Comparison of ENCODE assay signal across 24 cellular contexts in genomic region chr11:86487670-86488069, GRCh38.
"Had no signal": no experiment of that assay in that cellular context is flagged by ENCODE, and none has a peak within 500 bp of the region (broad histone marks: within the 10 kb centered on the region; RNA-seq: fewer than 3 reads in every experiment).

No MANE protein-coding gene starts in this region.

- H3K4me1 Mint-ChIP-seq: activated B cell treated with CpG ODN at 0.5 μM for 24 hours; activated T-helper 17 cell treated with anti-CD3 and anti-CD28 coated beads, Interleukin-2, amount 50 U/mL, for 72 hours; T-helper 17 cell had no signal

- ATAC-seq: activated T-helper 17 cell treated with anti-CD3 and anti-CD28 coated beads, Interleukin-2, amount 50 U/mL, for 72 hours; T-helper 17 cell had no signal

- H3K9me3 Mint-ChIP-seq: activated B cell treated with CpG ODN at 0.5 μM for 24 hours; activated naive CD4-positive, alpha-beta T cell treated with anti-CD3 and anti-CD28 coated beads for 36 hours; activated T-helper 17 cell treated with anti-CD3 and anti-CD28 coated beads, Interleukin-2, amount 50 U/mL, for 72 hours; central memory CD8-positive, alpha-beta T cell had no signal

- H3K36me3 Mint-ChIP-seq: activated naive CD8-positive, alpha-beta T cell; brain had no signal

- H3K4me3 Mint-ChIP-seq: activated B cell treated with CpG ODN at 0.5 μM for 24 hours; activated CD4-positive, alpha-beta T cell treated with anti-CD3 and anti-CD28 coated beads, Interleukin-2, amount 10 ng/mL, durations not matched to agents 24 days and 14 days; activated naive CD4-positive, alpha-beta T cell treated with anti-CD3 and anti-CD28 coated beads for 36 hours; activated naive CD8-positive, alpha-beta T cell; activated T-helper 17 cell treated with anti-CD3 and anti-CD28 coated beads, Interleukin-2, amount 50 U/mL, for 72 hours; T-helper 17 cell had no signal

- FAIRE-seq: astrocyte had no signal

- DNase-seq: activated B cell treated with CpG ODN at 0.5 μM for 24 hours; activated CD4-positive, alpha-beta T cell treated with anti-CD3 and anti-CD28 coated beads for 1 hour; activated CD4-positive, alpha-beta T cell treated with anti-CD3 and anti-CD28 coated beads, Interleukin-2, amount 10 ng/mL, durations not matched to agents 24 days and 14 days; activated CD4-positive, alpha-beta T cell treated with anti-CD3 and anti-CD28 coated beads, Interleukin-2, amount 50 U/mL, for 48 hours; activated gamma-delta T cell; activated naive CD4-positive, alpha-beta T cell treated with anti-CD3 and anti-CD28 coated beads for 36 hours; activated T-cell treated with anti-CD3 and anti-CD28 coated beads for 4 hours; activated T-cell treated with anti-CD3 and anti-CD28 coated beads, Interleukin-2, amount 50 U/mL, for 48 hours; amygdala; Kasumi-1; NCI-H1092; NCI-H1417; NCI-H2029; NCI-H345; NCI-H510A treated with DMSO at 0.1 percent for 48 hours; NK-92 treated with Interleukin-12 subunit alpha and Interleukin-12 subunit beta, amount 100 ng/mL, for 24 hours; SHP77 treated with DMSO at 0.1 percent for 48 hours; T-helper 17 cell; T-helper 9 cell had no signal

- H3K27me3 Mint-ChIP-seq: activated B cell treated with CpG ODN at 0.5 μM for 24 hours; activated CD4-positive, alpha-beta T cell treated with anti-CD3 and anti-CD28 coated beads, Interleukin-2, amount 10 ng/mL, durations not matched to agents 24 days and 14 days; activated naive CD8-positive, alpha-beta T cell; activated T-helper 17 cell treated with anti-CD3 and anti-CD28 coated beads, Interleukin-2, amount 50 U/mL, for 72 hours; brain; central memory CD8-positive, alpha-beta T cell; T-helper 17 cell had no signal

- H3K27ac Mint-ChIP-seq: activated B cell treated with CpG ODN at 0.5 μM for 24 hours; activated naive CD4-positive, alpha-beta T cell treated with anti-CD3 and anti-CD28 coated beads for 36 hours; activated naive CD8-positive, alpha-beta T cell; activated T-helper 17 cell treated with anti-CD3 and anti-CD28 coated beads, Interleukin-2, amount 50 U/mL, for 72 hours; T-helper 17 cell had no signal
